In genomic region chr9:111633389-111633736, GRCh38 we compare ENCODE assay signal across 11 cellular contexts. TPM values are rescaled to one million over a fixed set of nuclear protein-coding genes. Genes with fewer than 3 reads are reported as not detected.
DNase-seq lines count a peak whose midpoint lies in the region; ATAC-seq, FAIRE-seq and TF ChIP-seq lines count a peak whose summit lies in the region.
"Had no signal": no experiment of that assay in that cellular context is flagged by ENCODE, and none has a peak within 500 bp of the region (broad histone marks: within the 10 kb centered on the region; RNA-seq: fewer than 3 reads in every experiment).

No MANE protein-coding gene starts in this region.

- no peak overlapping the region for H2BK120ac ChIP-seq in trophoblast cell (ENCODE audit: insufficient read depth, low read length, poor library complexity)

- no peaks in the 10 kb centered on the region for H3K27me3 Mint-ChIP-seq in activated CD8-positive, alpha-beta memory T cell treated with anti-CD3 and anti-CD28 coated beads, Interleukin-2, amount 10 ng/mL, durations not matched to agents 7 days and 5 days

- H2BK5ac ChIP-seq in trophoblast cell (ENCODE audit: low read depth, low read length, poor library complexity), result no peak overlapping the region

- TF ChIP-seq CTCF in endothelial cell of umbilical vein (IDR thresholded peaks at IDR 0.05; ENCODE audit: extremely low read depth in 1 of 2, insufficient read depth in 1 of 2, low read depth in 1 of 2, low read length in 2 of 2), result no peak

- peak overlapping the region; percentile 13 for H3K4me3 Mint-ChIP-seq in activated CD8-positive, alpha-beta memory T cell treated with anti-CD3 and anti-CD28 coated beads, Interleukin-2, amount 10 ng/mL, durations not matched to agents 7 days and 5 days

- dilution Hi-C loops in endothelial cell of umbilical vein (cut with MboI; ENCODE audit: extremely low pct_ligation_motif_present, low sequenced_read_pairs), result no loop called here

- peak overlapping the region; percentile 88; the same call in 1 of the 2 replicates for H3K4me3 ChIP-seq in MG63
- no peak overlapping the region for H3K4me3 ChIP-seq in endothelial cell of umbilical vein (replicated peaks in 1 of 3; ENCODE audit: insufficient read depth in 1 of 3, low read depth in 1 of 3, low read length in 3 of 3)
- no peak overlapping the region for H3K4me3 ChIP-seq in trophoblast cell (ENCODE audit: low read depth, low read length)

- H3K9me3 ChIP-seq in MG63 (no peaks in the 10 kb centered on the region), endothelial cell of umbilical vein (replicated peaks; ENCODE audit: control insufficient read depth, insufficient read depth, low read length) (no peaks in the 10 kb centered on the region), trophoblast cell (ENCODE audit: insufficient read depth, low read depth, low read length) (no peaks in the 10 kb centered on the region)

- no TSS peak for BruUV-seq in endothelial cell of umbilical vein (replicated peaks; lab: Mats Ljungman, UMichigan)

- peaks cover 8% of the 10 kb centered on the region for H3K79me1 ChIP-seq in trophoblast cell (ENCODE audit: low read length)

- H2AFZ ChIP-seq in endothelial cell of umbilical vein (ENCODE audit: low read depth, low read length), result no peak overlapping the region
- H2AFZ ChIP-seq in trophoblast cell (ENCODE audit: insufficient read depth, low read length, poor library complexity), result no peak overlapping the region

- no peak overlapping the region for H4K91ac ChIP-seq in trophoblast cell (ENCODE audit: low read depth, low read length)

- intact Hi-C loops in endothelial cell of umbilical vein (cut with micrococcal nuclease), result loop anchor here (5.0 kb wide), 1 partner anchor 69 kb away; no protein-coding TSS in a partner anchor

- no peak overlapping the region for H3K23ac ChIP-seq in trophoblast cell (ENCODE audit: low read length)

- H3K9ac ChIP-seq in endothelial cell of umbilical vein (replicated peaks; ENCODE audit: extremely low read depth, insufficient read depth, low read length) (no peak overlapping the region), trophoblast cell (ENCODE audit: low read length) (no peak overlapping the region)

- DNase-seq in activated CD8-positive, alpha-beta memory T cell treated with anti-CD3 and anti-CD28 coated beads, Interleukin-2, amount 10 ng/mL, durations not matched to agents 7 days and 5 days, result no peak
- DNase-seq in activated CD8-positive, alpha-beta memory T cell treated with anti-CD3 and anti-CD28 coated beads, Interleukin-2, amount 50 U/mL, for 4 hours, result no peak
- DNase-seq in MG63, result peak; percentile 36
- DNase-seq in endothelial cell of umbilical vein (ENCODE audit: low read depth, low spot score), result no peak
- no peak for DNase-seq in trophoblast cell
- no peak for DNase-seq in HPDE6-E6E7 (ENCODE audit: extremely low spot score)
- DNase-seq: cerebellar nuclear complex, MV-4-11, NCI-H2227 treated with DMSO at 0.1 percent for 48 hours had no signal

- H3K27me3 ChIP-seq in MG63 (no peaks in the 10 kb centered on the region), endothelial cell of umbilical vein (ENCODE audit: control insufficient read depth in 2 of 2, insufficient read depth in 2 of 2, low read length in 2 of 2) (no peaks in the 10 kb centered on the region), trophoblast cell (ENCODE audit: insufficient read depth, low read length) (no peaks in the 10 kb centered on the region)

- no peak overlapping the region for H3K18ac ChIP-seq in trophoblast cell (ENCODE audit: low read length)

- H3K4me1 Mint-ChIP-seq in activated CD8-positive, alpha-beta memory T cell treated with anti-CD3 and anti-CD28 coated beads, Interleukin-2, amount 10 ng/mL, durations not matched to agents 7 days and 5 days, result peaks cover 35% of the 10 kb centered on the region

- CTCF ChIA-PET in activated CD8-positive, alpha-beta memory T cell treated with anti-CD3 and anti-CD28 coated beads, Interleukin-2, amount 10 ng/mL, durations not matched to agents 7 days and 5 days (lab: Charles Lee), result interaction anchor here (1.0 to 1.8 kb wide), 2 partner anchors 12 to 13 kb away, joined by 3 to 4 read pairs; no protein-coding TSS in a partner anchor
- CTCF ChIA-PET in endothelial cell of umbilical vein (lab: Charles Lee), result no interaction called here

- H3K14ac ChIP-seq in trophoblast cell (ENCODE audit: low read length), result no peak overlapping the region

- H3K4me2 ChIP-seq in endothelial cell of umbilical vein (ENCODE audit: insufficient read depth, low read length), result no peak overlapping the region
- H3K4me2 ChIP-seq in trophoblast cell (ENCODE audit: low read length), result no peak overlapping the region

- ATAC-seq in activated CD8-positive, alpha-beta memory T cell treated with anti-CD3 and anti-CD28 coated beads, Interleukin-2, amount 10 ng/mL, durations not matched to agents 7 days and 5 days, result no peak
- ATAC-seq in GM21717 (IDR thresholded peaks at IDR 0.05; ENCODE audit: unreplicated experiment), result no peak
- no peak for ATAC-seq in HG02870 (IDR thresholded peaks at IDR 0.05; ENCODE audit: unreplicated experiment)

- peaks cover 8% of the 10 kb centered on the region for H3K36me3 ChIP-seq in MG63
- H3K36me3 ChIP-seq in endothelial cell of umbilical vein (ENCODE audit: control insufficient read depth in 2 of 2, extremely low read depth in 1 of 2, insufficient read depth in 2 of 2, low read length in 2 of 2), result no peaks in the 10 kb centered on the region
- H3K36me3 ChIP-seq in trophoblast cell (ENCODE audit: control insufficient read depth in 1 of 2, insufficient read depth in 2 of 2, low read length in 2 of 2), result no peaks in the 10 kb centered on the region

- no peak overlapping the region for H2BK12ac ChIP-seq in trophoblast cell (ENCODE audit: low read length)

- no peak overlapping the region for H2AK5ac ChIP-seq in trophoblast cell (ENCODE audit: low read length)

- peaks cover 2% of the 10 kb centered on the region for H3K36me3 Mint-ChIP-seq in activated CD8-positive, alpha-beta memory T cell treated with anti-CD3 and anti-CD28 coated beads, Interleukin-2, amount 10 ng/mL, durations not matched to agents 7 days and 5 days

- POLR2A ChIA-PET in endothelial cell of umbilical vein (lab: Charles Lee), result interaction anchor here (1.2 kb wide), 1 partner anchor 13 kb away, joined by 4 read pairs; no protein-coding TSS in a partner anchor

- H4K20me1 ChIP-seq in endothelial cell of umbilical vein (replicated peaks; ENCODE audit: control insufficient read depth, extremely low read depth, insufficient read depth, low read length), result peaks cover 6% of the 10 kb centered on the region

- H4K12ac ChIP-seq in trophoblast cell (ENCODE audit: low read depth, low read length), result no peak overlapping the region

- H4K8ac ChIP-seq in trophoblast cell (ENCODE audit: low read depth, low read length), result no peak overlapping the region

- peak overlapping the region; percentile 43 for H3K4ac ChIP-seq in trophoblast cell (ENCODE audit: low read depth, low read length)

- H3K4me1 ChIP-seq in endothelial cell of umbilical vein (ENCODE audit: control insufficient read depth, extremely low read depth, insufficient read depth, low read length) (peaks cover 31% of the 10 kb centered on the region), trophoblast cell (ENCODE audit: control insufficient read depth in 1 of 2, insufficient read depth in 2 of 2, low read length in 2 of 2) (peaks cover 0 to 7% of the 10 kb centered on the region in 2 experiments)

- H3K27ac ChIP-seq in endothelial cell of umbilical vein (ENCODE audit: insufficient read depth, low read depth, low read length) (no peak overlapping the region), trophoblast cell (ENCODE audit: low read depth, low read length) (no peak overlapping the region)

- TF ChIP-seq POLR2A in endothelial cell of umbilical vein (IDR thresholded peaks at IDR 0.05; ENCODE audit: low read depth, low read length), result no peak

- H3K79me2 ChIP-seq in endothelial cell of umbilical vein (ENCODE audit: control insufficient read depth, insufficient read depth, low read length) (peaks cover 64% of the 10 kb centered on the region), trophoblast cell (ENCODE audit: control insufficient read depth, insufficient read depth, low read length, poor library complexity) (peaks cover 8% of the 10 kb centered on the region)

- H3K9me3 Mint-ChIP-seq in activated CD8-positive, alpha-beta memory T cell treated with anti-CD3 and anti-CD28 coated beads, Interleukin-2, amount 10 ng/mL, durations not matched to agents 7 days and 5 days (ENCODE audit: low read depth), result no peaks in the 10 kb centered on the region

- H3K9me1 ChIP-seq in endothelial cell of umbilical vein (replicated peaks; ENCODE audit: control insufficient read depth, extremely low read depth, insufficient read depth, low read length), result no peaks in the 10 kb centered on the region

- H3K27ac Mint-ChIP-seq in activated CD8-positive, alpha-beta memory T cell treated with anti-CD3 and anti-CD28 coated beads, Interleukin-2, amount 10 ng/mL, durations not matched to agents 7 days and 5 days, result no peak overlapping the region

- no CpG with 5 or more reads among the region's 1 CpG for WGBS in trophoblast cell (ENCODE audit: extremely low coverage, insufficient coverage, insufficient read length)

- FAIRE-seq in endothelial cell of umbilical vein (lab: Jason Lieb, UNC), result peak; percentile 55

RNA-seq across cellular contexts. Expression of gene DNAJC25, which starts 2.2 kb away (rescaled TPM):
- 1 to 10 TPM; 3.6 to 4.2 TPM for total RNA-seq in activated CD8-positive, alpha-beta memory T cell treated with anti-CD3 and anti-CD28 coated beads, Interleukin-2, amount 10 ng/mL, durations not matched to agents 7 days and 5 days
- total RNA-seq in MG63 (2014; rRNA removed; shearing (Covaris generic); ENCODE audit: low replicate concordance), result 5.7 and 9.1 TPM in 2 replicates
- 5.2 and 5.5 TPM in 2 replicates for total RNA-seq in endothelial cell of umbilical vein
- 1.7 and 2.1 TPM in 2 replicates for polyA plus RNA-seq in endothelial cell of umbilical vein
- polyA plus RNA-seq in endothelial cell of umbilical vein (2011; cell fraction: cytosol; rRNA removed), result 2.0 and 2.8 TPM in 2 replicates
- 4.2 and 4.7 TPM in 2 replicates for polyA plus RNA-seq in endothelial cell of umbilical vein (2011; cell fraction: nucleus; rRNA removed)
- 5.1 and 5.8 TPM in 2 replicates for polyA plus RNA-seq in endothelial cell of umbilical vein (2012)
- 1.4 and 2.2 TPM in 2 replicates for polyA minus RNA-seq in endothelial cell of umbilical vein
- polyA minus RNA-seq in endothelial cell of umbilical vein (2011; cell fraction: cytosol; rRNA and poly(A)+ RNA removed), result 1.4 TPM
- 1.7 and 2.9 TPM in 2 replicates for polyA minus RNA-seq in endothelial cell of umbilical vein (2011; cell fraction: nucleus; rRNA and poly(A)+ RNA removed)
- 8.2 and 8.8 TPM in 2 replicates for polyA plus RNA-seq in trophoblast cell (2013)

RNA-seq across cellular contexts. Expression of gene GNG10, which starts 28.0 kb away (rescaled TPM):
- total RNA-seq in activated CD8-positive, alpha-beta memory T cell treated with anti-CD3 and anti-CD28 coated beads, Interleukin-2, amount 10 ng/mL, durations not matched to agents 7 days and 5 days, result 10 to 100 TPM; 17.1 to 20.9 TPM
- 129 and 149 TPM in 2 replicates for total RNA-seq in MG63 (2014; rRNA removed; shearing (Covaris generic); ENCODE audit: low replicate concordance)
- 32.9 and 33.0 TPM in 2 replicates for total RNA-seq in endothelial cell of umbilical vein
- polyA plus RNA-seq in endothelial cell of umbilical vein, result 22.3 and 31.9 TPM in 2 replicates
- polyA plus RNA-seq in endothelial cell of umbilical vein (2011; cell fraction: cytosol; rRNA removed), result 45.0 and 45.4 TPM in 2 replicates
- 11.5 and 11.9 TPM in 2 replicates for polyA plus RNA-seq in endothelial cell of umbilical vein (2011; cell fraction: nucleus; rRNA removed)
- polyA plus RNA-seq in endothelial cell of umbilical vein (2012), result 25.9 and 44.4 TPM in 2 replicates
- polyA minus RNA-seq in endothelial cell of umbilical vein, result 10.2 and 11.1 TPM in 2 replicates
- polyA minus RNA-seq in endothelial cell of umbilical vein (2011; cell fraction: cytosol; rRNA and poly(A)+ RNA removed), result 6.9 TPM
- polyA minus RNA-seq in endothelial cell of umbilical vein (2011; cell fraction: nucleus; rRNA and poly(A)+ RNA removed), result 3.9 and 4.4 TPM in 2 replicates
- polyA plus RNA-seq in trophoblast cell (2013), result 34.9 and 37.4 TPM in 2 replicates

RNA-seq across cellular contexts. Expression of gene PTGR1, which starts 33.9 kb away (rescaled TPM):
- total RNA-seq in activated CD8-positive, alpha-beta memory T cell treated with anti-CD3 and anti-CD28 coated beads, Interleukin-2, amount 10 ng/mL, durations not matched to agents 7 days and 5 days, result 1 to 10 TPM in 1 of 2 experiments, not detected in 1; 1.0 TPM
- 50.7 and 66.2 TPM in 2 replicates for total RNA-seq in MG63 (2014; rRNA removed; shearing (Covaris generic); ENCODE audit: low replicate concordance)
- 79.1 and 101 TPM in 2 replicates for total RNA-seq in endothelial cell of umbilical vein
- polyA plus RNA-seq in endothelial cell of umbilical vein, result 46.0 and 70.3 TPM in 2 replicates
- polyA plus RNA-seq in endothelial cell of umbilical vein (2011; cell fraction: cytosol; rRNA removed), result 86.7 and 96.0 TPM in 2 replicates
- 63.5 and 69.4 TPM in 2 replicates for polyA plus RNA-seq in endothelial cell of umbilical vein (2011; cell fraction: nucleus; rRNA removed)
- polyA plus RNA-seq in endothelial cell of umbilical vein (2012), result 109 and 135 TPM in 2 replicates
- 89.8 and 92.7 TPM in 2 replicates for polyA minus RNA-seq in endothelial cell of umbilical vein
- polyA minus RNA-seq in endothelial cell of umbilical vein (2011; cell fraction: cytosol; rRNA and poly(A)+ RNA removed), result 43.1 TPM
- 33.9 and 35.2 TPM in 2 replicates for polyA minus RNA-seq in endothelial cell of umbilical vein (2011; cell fraction: nucleus; rRNA and poly(A)+ RNA removed)
- polyA plus RNA-seq in trophoblast cell (2013), result 40.7 and 43.8 TPM in 2 replicates

Comparison
In these comparisons a context has a peak if more than half of its experiments do, and no peak if none do; other contexts are left out.
1. RNA of gene PTGR1, which starts 33.9 kb away (total RNA-seq): 79.1 to 101 TPM in endothelial cell of umbilical vein and 50.7 to 66.2 TPM in MG63; 1.0 TPM in activated CD8-positive, alpha-beta memory T cell treated with anti-CD3 and anti-CD28 coated beads, Interleukin-2, amount 10 ng/mL, durations not matched to agents 7 days and 5 days; every median in the first group is over 10 times any median in the second.